Comparison of ENCODE assay signal across 1 cellular context in the genomic region with DNA sequence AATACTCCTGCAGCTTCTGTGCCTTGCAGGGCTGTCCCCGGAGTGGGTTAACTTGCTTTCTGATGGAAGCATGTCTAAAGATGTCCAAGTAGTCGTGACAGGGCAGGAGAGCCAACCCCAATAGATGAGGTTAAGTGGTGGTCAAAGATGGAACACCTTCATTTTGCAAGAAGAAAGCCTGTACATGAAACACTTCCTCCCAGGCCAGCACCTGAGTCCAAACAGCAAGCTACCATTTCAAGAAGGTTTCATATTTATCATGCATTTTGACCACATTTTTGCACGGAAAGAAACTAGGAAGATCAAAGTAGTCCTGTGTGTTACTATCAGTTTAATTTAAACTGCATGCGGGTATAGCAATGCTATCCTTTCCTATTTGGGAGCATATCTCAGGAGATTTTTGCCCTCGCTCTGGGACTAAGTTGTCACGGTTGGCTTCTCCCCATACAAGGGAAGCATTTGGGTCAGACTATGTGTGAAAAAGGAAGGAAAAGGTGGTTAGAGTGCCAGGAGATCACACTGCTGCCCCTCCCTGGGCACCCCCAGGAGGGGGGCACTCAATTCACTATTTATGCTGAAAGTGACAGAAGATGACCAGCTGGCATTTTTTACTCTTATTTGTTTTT.
TF ChIP-seq lines count a peak whose summit lies in the region.

No MANE protein-coding gene starts in this region.

TF ChIP-seq in SK-N-SH treated with all-trans-retinoic acid at 6 μM for 48 hours, 23 proteins besides CTCF, POLR2A, EP300 and RAD21 (continued from another document):
- TF ChIP-seq BACH2 (CRISPR knock-in tag; IDR thresholded peaks at IDR 0.05; ENCODE audit: borderline replicate concordance) (no peak), ZFP30 (CRISPR knock-in tag; IDR thresholded peaks at IDR 0.05) (no peak), TOX (CRISPR knock-in tag; IDR thresholded peaks at IDR 0.05; ENCODE audit: borderline replicate concordance) (no peak)
